In the genomic region with DNA sequence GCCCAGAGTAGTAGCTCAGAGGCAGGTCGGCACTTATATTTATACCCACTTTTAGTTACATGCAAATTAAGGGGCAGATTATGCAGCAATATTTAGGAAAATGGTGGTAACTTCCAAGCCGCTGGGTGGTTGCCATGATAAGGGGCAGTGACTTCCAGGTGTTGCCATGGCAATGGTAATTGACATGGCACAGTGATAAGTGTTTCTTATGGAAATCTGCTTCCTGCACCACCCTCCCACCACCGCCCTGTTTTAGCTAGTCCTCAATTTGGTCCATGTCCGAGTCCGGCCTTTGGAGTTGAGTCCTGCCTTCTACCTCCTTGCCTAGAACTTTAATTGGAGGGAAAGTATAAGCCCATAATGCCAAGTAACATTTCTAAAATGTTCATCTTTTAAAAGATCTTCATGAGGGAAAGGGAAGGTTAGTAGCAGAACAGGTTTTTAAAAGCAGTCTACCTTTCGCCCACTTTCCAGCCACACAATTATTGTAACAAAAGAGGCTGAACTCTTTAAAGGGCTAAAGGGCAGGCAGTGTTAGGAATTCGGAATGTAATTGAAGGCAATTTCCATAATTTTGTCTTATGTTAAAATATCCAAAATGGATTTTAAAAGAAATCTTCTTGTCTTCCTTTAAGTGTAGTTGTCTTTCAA, we compare ENCODE assay signal across 31 cellular contexts. TPM values are rescaled to one million over a fixed set of nuclear protein-coding genes. Genes with fewer than 3 reads are reported as not detected.
"Had no signal": no experiment of that assay in that cellular context is flagged by ENCODE, and none has a peak within 500 bp of the region (broad histone marks: within the 10 kb centered on the region; RNA-seq: fewer than 3 reads in every experiment).

No MANE protein-coding gene starts in this region.

- H3K27ac ChIP-seq: brain microvascular endothelial cell, ovary, prostate gland, thyroid gland, WERI-Rb-1 had no signal

- H3K27ac Mint-ChIP-seq: activated CD4-positive, alpha-beta memory T cell treated with anti-CD3 and anti-CD28 coated beads for 36 hours; activated CD4-positive, alpha-beta T cell treated with anti-CD3 and anti-CD28 coated beads, Interleukin-2, amount 10 ng/mL, durations not matched to agents 24 days and 14 days; activated naive CD4-positive, alpha-beta T cell treated with anti-CD3 and anti-CD28 coated beads for 36 hours; activated naive CD8-positive, alpha-beta T cell treated with anti-CD3 and anti-CD28 coated beads, Interleukin-2, amount 10 ng/mL, durations not matched to agents 7 days and 5 days; activated T-helper 1 cell treated with anti-CD3 and anti-CD28 coated beads, Interleukin-12 subunit alpha, Interleukin-12 subunit beta, Interleukin-2, Interleukin-4 antibody, amounts not matched to agents 30 ng/mL and 10 ng/mL and 1 ng/mL, durations not matched to agents 14 hours and 24 hours and 36 hours; naive thymus-derived CD4-positive, alpha-beta T cell; stimulated activated naive B cell treated with anti-CD40 and anti-IgM and Interleukin-4, amounts not matched to agents 10 μg/mL and 1 μg/mL and 100 μg/mL, for 72 hours; T-helper 17 cell had no signal

- H3K27me3 ChIP-seq: ovary, stomach, thyroid gland had no signal

- ATAC-seq: esophagus mucosa; left ventricle myocardium superior; naive thymus-derived CD4-positive, alpha-beta T cell; stimulated activated naive B cell treated with anti-CD40 and anti-IgM and Interleukin-4, amounts not matched to agents 10 μg/mL and 1 μg/mL and 100 μg/mL, for 72 hours; T-helper 17 cell had no signal

- H3K36me3 Mint-ChIP-seq: activated CD4-positive, alpha-beta memory T cell treated with anti-CD3 and anti-CD28 coated beads for 36 hours; activated naive CD8-positive, alpha-beta T cell treated with anti-CD3 and anti-CD28 coated beads, Interleukin-2, amount 10 ng/mL, durations not matched to agents 7 days and 5 days; naive thymus-derived CD4-positive, alpha-beta T cell; stimulated activated naive B cell treated with anti-CD40 and anti-IgM and Interleukin-4, amounts not matched to agents 10 μg/mL and 1 μg/mL and 100 μg/mL, for 72 hours had no signal

- H3K36me3 ChIP-seq: brain microvascular endothelial cell, ovary, prostate gland, stomach, thyroid gland had no signal

- H3K4me3 ChIP-seq: ovary, prostate gland, smooth muscle cell, stomach, thyroid gland had no signal

- H3K9me3 Mint-ChIP-seq: activated CD4-positive, alpha-beta memory T cell treated with anti-CD3 and anti-CD28 coated beads for 36 hours; activated CD4-positive, alpha-beta T cell treated with anti-CD3 and anti-CD28 coated beads, Interleukin-2, amount 10 ng/mL, durations not matched to agents 24 days and 14 days; activated naive CD4-positive, alpha-beta T cell treated with anti-CD3 and anti-CD28 coated beads for 36 hours; activated T-helper 1 cell treated with anti-CD3 and anti-CD28 coated beads, Interleukin-12 subunit alpha, Interleukin-12 subunit beta, Interleukin-2, Interleukin-4 antibody, amounts not matched to agents 30 ng/mL and 10 ng/mL and 1 ng/mL, durations not matched to agents 14 hours and 24 hours and 36 hours had no signal

- H3K4me1 Mint-ChIP-seq: activated CD4-positive, alpha-beta T cell treated with anti-CD3 and anti-CD28 coated beads, Interleukin-2, amount 10 ng/mL, durations not matched to agents 24 days and 14 days; activated naive CD8-positive, alpha-beta T cell treated with anti-CD3 and anti-CD28 coated beads, Interleukin-2, amount 10 ng/mL, durations not matched to agents 7 days and 5 days; naive thymus-derived CD4-positive, alpha-beta T cell; stimulated activated naive B cell treated with anti-CD40 and anti-IgM and Interleukin-4, amounts not matched to agents 10 μg/mL and 1 μg/mL and 100 μg/mL, for 72 hours; T-helper 17 cell had no signal

- H3K4me3 Mint-ChIP-seq: activated CD4-positive, alpha-beta memory T cell treated with anti-CD3 and anti-CD28 coated beads for 36 hours; activated CD4-positive, alpha-beta T cell treated with anti-CD3 and anti-CD28 coated beads, Interleukin-2, amount 10 ng/mL, durations not matched to agents 24 days and 14 days; activated naive CD4-positive, alpha-beta T cell treated with anti-CD3 and anti-CD28 coated beads for 36 hours; activated naive CD8-positive, alpha-beta T cell treated with anti-CD3 and anti-CD28 coated beads, Interleukin-2, amount 10 ng/mL, durations not matched to agents 7 days and 5 days; activated T-helper 1 cell treated with anti-CD3 and anti-CD28 coated beads, Interleukin-12 subunit alpha, Interleukin-12 subunit beta, Interleukin-2, Interleukin-4 antibody, amounts not matched to agents 30 ng/mL and 10 ng/mL and 1 ng/mL, durations not matched to agents 14 hours and 24 hours and 36 hours; naive thymus-derived CD4-positive, alpha-beta T cell; stimulated activated naive B cell treated with anti-CD40 and anti-IgM and Interleukin-4, amounts not matched to agents 10 μg/mL and 1 μg/mL and 100 μg/mL, for 72 hours; T-helper 17 cell had no signal

- H3K9me3 ChIP-seq: ovary, prostate gland, stomach, thyroid gland had no signal

- DNase-seq: activated CD4-positive, alpha-beta memory T cell treated with anti-CD3 and anti-CD28 coated beads for 36 hours; activated CD4-positive, alpha-beta T cell treated with anti-CD3 and anti-CD28 coated beads, Interleukin-2, amount 10 ng/mL, durations not matched to agents 24 days and 14 days; activated CD4-positive, CD25-positive, alpha-beta regulatory T cell treated with anti-CD3 and anti-CD28 coated beads, Interleukin-2, amount 50 U/mL, for 72 hours; activated CD8-positive, alpha-beta memory T cell treated with anti-CD3 and anti-CD28 coated beads, Interleukin-2, amount 50 U/mL, for 4 hours; activated effector memory CD4-positive, alpha-beta T cell treated with anti-CD3 and anti-CD28 coated beads, Interleukin-2, amount 50 U/mL, for 16 hours; activated naive CD4-positive, alpha-beta T cell treated with anti-CD3 and anti-CD28 coated beads for 36 hours; activated naive CD8-positive, alpha-beta T cell treated with anti-CD3 and anti-CD28 coated beads, Interleukin-2, amount 10 ng/mL, durations not matched to agents 7 days and 5 days; activated T-cell treated with anti-CD3 and anti-CD28 coated beads, Interleukin-2, amount 50 U/mL, for 1 hour; amniotic stem cell; brain microvascular endothelial cell; foreskin fibroblast; head of caudate nucleus; left ventricle myocardium superior; naive thymus-derived CD4-positive, alpha-beta T cell; ovary; retina; stimulated activated CD4-positive, alpha-beta T cell treated with anti-CD3 and anti-CD28 coated beads, Interleukin-1b, Interleukin-23, amount 100 ng/mL, for 48 hours; stimulated activated CD4-positive, alpha-beta T cell treated with anti-CD3 and anti-CD28 coated beads, Interleukin-4, amount 100 ng/mL, for 4 hours; stimulated activated CD8-positive, alpha-beta memory T cell treated with anti-CD3 and anti-CD28 coated beads, Interleukin-4, amount 100 ng/mL, for 48 hours; stimulated activated naive B cell treated with anti-CD40 and anti-IgM and Interleukin-4, amounts not matched to agents 10 μg/mL and 1 μg/mL and 100 μg/mL, for 72 hours; stomach; T-helper 17 cell; T1000; thyroid gland; WERI-Rb-1 had no signal

- H3K4me1 ChIP-seq: prostate gland, thyroid gland had no signal

RNA-seq across cellular contexts. Expression of a gene that starts 21.7 kb away (rescaled TPM):
- total RNA-seq: activated CD4-positive, alpha-beta memory T cell treated with anti-CD3 and anti-CD28 coated beads for 36 hours; activated CD4-positive, alpha-beta T cell treated with anti-CD3 and anti-CD28 coated beads, Interleukin-2, amount 10 ng/mL, durations not matched to agents 24 days and 14 days; activated CD8-positive, alpha-beta memory T cell treated with anti-CD3 and anti-CD28 coated beads for 36 hours; activated naive CD4-positive, alpha-beta T cell treated with anti-CD3 and anti-CD28 coated beads for 36 hours; activated naive CD8-positive, alpha-beta T cell treated with anti-CD3 and anti-CD28 coated beads, Interleukin-2, amount 10 ng/mL, durations not matched to agents 7 days and 5 days; activated T-helper 1 cell treated with anti-CD3 and anti-CD28 coated beads, Interleukin-12 subunit alpha, Interleukin-12 subunit beta, Interleukin-2, Interleukin-4 antibody, amounts not matched to agents 30 ng/mL and 10 ng/mL and 1 ng/mL, durations not matched to agents 14 hours and 24 hours and 36 hours; cardiac septum; esophagus mucosa; left ventricle myocardium superior; T-helper 17 cell had no signal
- polyA plus RNA-seq: naive thymus-derived CD4-positive, alpha-beta T cell; smooth muscle cell had no signal

RNA-seq across cellular contexts. Expression of a gene that starts 52.6 kb away (rescaled TPM):
- total RNA-seq: T-helper 17 cell had no signal
- polyA plus RNA-seq: naive thymus-derived CD4-positive, alpha-beta T cell had no signal
